In the genomic region with DNA sequence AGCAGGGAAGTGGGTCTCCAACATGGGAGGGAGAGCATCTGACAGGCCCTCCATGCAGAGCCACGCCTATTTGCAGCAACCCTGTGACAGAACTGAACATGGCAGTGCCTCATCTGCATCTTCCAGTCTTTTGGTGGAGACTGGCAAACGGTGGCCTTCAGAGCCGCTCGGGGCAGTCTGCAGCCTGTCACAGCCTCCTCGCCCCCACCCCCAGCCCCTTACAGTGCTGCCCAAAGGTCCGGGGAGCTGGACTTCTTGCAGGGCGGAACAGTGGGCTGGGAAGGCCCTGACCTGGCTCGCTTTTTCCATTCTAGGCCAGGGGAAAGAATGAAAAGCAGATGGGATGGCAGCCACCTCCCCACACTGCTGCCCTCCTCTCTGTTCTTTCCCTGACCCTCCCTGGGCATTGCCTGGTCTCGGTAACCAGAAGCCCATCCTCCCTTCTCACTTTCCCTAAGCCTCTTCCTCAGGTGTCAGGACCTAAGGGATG, we compare ENCODE assay signal across 8 cellular contexts. TPM values are rescaled to one million over a fixed set of nuclear protein-coding genes. Genes with fewer than 3 reads are reported as not detected.
DNase-seq lines count a peak whose midpoint lies in the region; ATAC-seq and TF ChIP-seq lines count a peak whose summit lies in the region.

No MANE protein-coding gene starts in this region.

- H3K9ac ChIP-seq in liver (ENCODE audit: low read depth in 1 of 2, low read length in 2 of 2): no peak overlapping the region

- TF ChIP-seq EP300 in suprapubic skin (IDR thresholded peaks at IDR 0.05): no peak

- no peaks in the 10 kb centered on the region for H3K27me3 Mint-ChIP-seq in activated CD4-positive, alpha-beta T cell treated with anti-CD3 and anti-CD28 coated beads, Interleukin-2, amount 10 ng/mL, durations not matched to agents 24 days and 14 days
- no peaks in the 10 kb centered on the region for H3K27me3 Mint-ChIP-seq in activated naive CD8-positive, alpha-beta T cell treated with anti-CD3 and anti-CD28 coated beads, Interleukin-2, amount 10 ng/mL, durations not matched to agents 7 days and 5 days

- no peak overlapping the region for H3K4me3 ChIP-seq in liver (ENCODE audit: low read depth in 1 of 3, low read length in 3 of 3)
- peak overlapping the region; percentile 78 for H3K4me3 ChIP-seq in suprapubic skin

- peak overlapping the region; percentile 97 for H3K4me3 Mint-ChIP-seq in activated CD4-positive, alpha-beta T cell treated with anti-CD3 and anti-CD28 coated beads, Interleukin-2, amount 10 ng/mL, durations not matched to agents 24 days and 14 days
- H3K4me3 Mint-ChIP-seq in activated naive CD8-positive, alpha-beta T cell treated with anti-CD3 and anti-CD28 coated beads, Interleukin-2, amount 10 ng/mL, durations not matched to agents 7 days and 5 days: peak overlapping the region; percentile 97

- intact Hi-C loops in activated CD4-positive, alpha-beta T cell treated with anti-CD3 and anti-CD28 coated beads, Interleukin-2, amount 10 ng/mL, durations not matched to agents 24 days and 14 days (cut with micrococcal nuclease): loop anchor here (1.0 to 5.0 kb wide), 4 partner anchors 8 to 509 kb away; a partner anchor contains a TSS

- TF ChIP-seq RAD21 in liver (IDR thresholded peaks at IDR 0.05): no peak

- H3K27ac ChIP-seq in liver (ENCODE audit: low read depth in 1 of 2, low read length in 2 of 2) (peak overlapping the region; percentile 72 to 87), suprapubic skin (no peak overlapping the region)

- H3K36me3 ChIP-seq in liver (ENCODE audit: control insufficient read depth in 4 of 4, insufficient read depth in 3 of 4, low read depth in 1 of 4, low read length in 3 of 4) (peaks cover 6 to 18% (median 14%) of the 10 kb centered on the region in 4 donors), suprapubic skin (peaks cover 32% of the 10 kb centered on the region)

- TF ChIP-seq CTCF in liver (IDR thresholded peaks at IDR 0.05; ENCODE audit: low read depth, low read length, missing input control) (no peak), suprapubic skin (IDR thresholded peaks at IDR 0.05) (no peak)

- H3K9me3 ChIP-seq in liver (ENCODE audit: control insufficient read depth in 4 of 4, low read length in 3 of 4): peaks cover 0 to 2% (median under 1%) of the 10 kb centered on the region in 4 donors
- H3K9me3 ChIP-seq in suprapubic skin: no peaks in the 10 kb centered on the region

- no peak for ATAC-seq in activated naive CD8-positive, alpha-beta T cell treated with anti-CD3 and anti-CD28 coated beads, Interleukin-2, amount 10 ng/mL, durations not matched to agents 7 days and 5 days (ENCODE audit: low read depth)
- no peak for ATAC-seq in HG03175 (IDR thresholded peaks at IDR 0.05; ENCODE audit: unreplicated experiment)

- H3K4me1 Mint-ChIP-seq in activated CD4-positive, alpha-beta T cell treated with anti-CD3 and anti-CD28 coated beads, Interleukin-2, amount 10 ng/mL, durations not matched to agents 24 days and 14 days: peaks cover 23% of the 10 kb centered on the region
- H3K4me1 Mint-ChIP-seq in activated naive CD8-positive, alpha-beta T cell treated with anti-CD3 and anti-CD28 coated beads, Interleukin-2, amount 10 ng/mL, durations not matched to agents 7 days and 5 days: peaks cover 28% of the 10 kb centered on the region

- peaks cover 4% of the 10 kb centered on the region for H3K9me3 Mint-ChIP-seq in activated CD4-positive, alpha-beta T cell treated with anti-CD3 and anti-CD28 coated beads, Interleukin-2, amount 10 ng/mL, durations not matched to agents 24 days and 14 days
- peaks cover 2% of the 10 kb centered on the region for H3K9me3 Mint-ChIP-seq in activated naive CD8-positive, alpha-beta T cell treated with anti-CD3 and anti-CD28 coated beads, Interleukin-2, amount 10 ng/mL, durations not matched to agents 7 days and 5 days

- no peak for TF ChIP-seq POLR2A in suprapubic skin (IDR thresholded peaks at IDR 0.05)

- no peak for DNase-seq in activated CD4-positive, alpha-beta T cell treated with anti-CD3 and anti-CD28 coated beads, Interleukin-2, amount 10 ng/mL, durations not matched to agents 24 days and 14 days
- no peak for DNase-seq in activated CD4-positive, alpha-beta T cell treated with anti-CD3 and anti-CD28 coated beads for 4 hours
- no peak for DNase-seq in activated naive CD8-positive, alpha-beta T cell treated with anti-CD3 and anti-CD28 coated beads, Interleukin-2, amount 10 ng/mL, durations not matched to agents 7 days and 5 days
- DNase-seq in suprapubic skin (ENCODE audit: low spot score in 2 of 2) (peak in 1 of 2 donors; percentile 69), foreskin melanocyte (no peak), NCI-H1048 (lab: John Stamatoyannopoulos, UW) (no peak)

- POLR2A ChIA-PET in activated naive CD8-positive, alpha-beta T cell treated with anti-CD3 and anti-CD28 coated beads, Interleukin-2, amount 10 ng/mL, durations not matched to agents 7 days and 5 days (lab: Charles Lee): interaction anchor here (0.5 to 4.7 kb wide), 5 partner anchors 7 to 144 kb away, joined by 3 to 142 read pairs (median 3); a partner anchor contains a TSS

- H3K27ac Mint-ChIP-seq in activated CD4-positive, alpha-beta T cell treated with anti-CD3 and anti-CD28 coated beads, Interleukin-2, amount 10 ng/mL, durations not matched to agents 24 days and 14 days: peak overlapping the region; percentile 100
- H3K27ac Mint-ChIP-seq in activated naive CD8-positive, alpha-beta T cell treated with anti-CD3 and anti-CD28 coated beads, Interleukin-2, amount 10 ng/mL, durations not matched to agents 7 days and 5 days: peak overlapping the region; percentile 100

- H3K27me3 ChIP-seq in liver (ENCODE audit: control insufficient read depth in 4 of 4, insufficient read depth in 4 of 4, low read length in 3 of 4) (no peaks in the 10 kb centered on the region), suprapubic skin (no peaks in the 10 kb centered on the region)

- peaks cover 44% of the 10 kb centered on the region for H3K36me3 Mint-ChIP-seq in activated CD4-positive, alpha-beta T cell treated with anti-CD3 and anti-CD28 coated beads, Interleukin-2, amount 10 ng/mL, durations not matched to agents 24 days and 14 days (ENCODE audit: low read depth)
- H3K36me3 Mint-ChIP-seq in activated naive CD8-positive, alpha-beta T cell treated with anti-CD3 and anti-CD28 coated beads, Interleukin-2, amount 10 ng/mL, durations not matched to agents 7 days and 5 days: peaks cover 30% of the 10 kb centered on the region

- H3K4me1 ChIP-seq in liver (ENCODE audit: control insufficient read depth in 4 of 4, insufficient read depth in 4 of 4, low read length in 3 of 4) (peaks cover 12 to 51% (median 44%) of the 10 kb centered on the region in 4 donors), suprapubic skin (peaks cover 58% of the 10 kb centered on the region)

- 63% methylated on average over 9 of the region's 9 CpGs for WGBS in liver
- WGBS in suprapubic skin: 69% methylated on average over 9 of the region's 9 CpGs

TF ChIP-seq in liver, 16 proteins besides CTCF, POLR2A, EP300 and RAD21 (continues in another document):
- no peak for TF ChIP-seq HNF4A (conservative IDR thresholded peaks at IDR 0.05)
- TF ChIP-seq GABPA (IDR thresholded peaks at IDR 0.05 in 1 of 2, conservative IDR thresholded peaks at IDR 0.05 in 1 of 2): no peak
- TF ChIP-seq FOXA2 (IDR thresholded peaks at IDR 0.05): no peak

RNA-seq across cellular contexts. Expression of a gene that starts 2.7 kb away (rescaled TPM):
- 477 and 479 TPM in 2 replicates for total RNA-seq in activated CD4-positive, alpha-beta T cell treated with anti-CD3 and anti-CD28 coated beads, Interleukin-2, amount 10 ng/mL, durations not matched to agents 24 days and 14 days
- 100 to 1,000 TPM; 485 to 503 TPM for total RNA-seq in activated naive CD8-positive, alpha-beta T cell treated with anti-CD3 and anti-CD28 coated beads, Interleukin-2, amount 10 ng/mL, durations not matched to agents 7 days and 5 days
- 100 to 1,000 TPM in 1 of 2 donors, 10 to 100 TPM in 1; 73.3 to 112 TPM for total RNA-seq in liver
- polyA plus RNA-seq in liver: 10 to 100 TPM; 51.4 to 90.0 TPM
- 100 to 1,000 TPM in 1 of 4 donors, 10 to 100 TPM in 3; 56.0 to 102 (median 78.6) TPM for total RNA-seq in suprapubic skin

RNA-seq across cellular contexts. Expression of a gene that starts 21.1 kb away (rescaled TPM):
- 194 TPM in 2 replicates for total RNA-seq in activated CD4-positive, alpha-beta T cell treated with anti-CD3 and anti-CD28 coated beads, Interleukin-2, amount 10 ng/mL, durations not matched to agents 24 days and 14 days
- 1 to 10 TPM; 8.0 to 8.5 TPM for total RNA-seq in activated naive CD8-positive, alpha-beta T cell treated with anti-CD3 and anti-CD28 coated beads, Interleukin-2, amount 10 ng/mL, durations not matched to agents 7 days and 5 days
- 1 to 10 TPM; 1.4 to 2.8 TPM for total RNA-seq in liver
- 1 to 10 TPM; 2.9 to 5.9 TPM for polyA plus RNA-seq in liver
- total RNA-seq in suprapubic skin: 1 to 10 TPM in 3 of 4 donors, under 1 TPM in 1; 0.57 to 6.7 (median 2.4) TPM

RNA-seq across cellular contexts. Expression of a gene that starts 32.2 kb away (rescaled TPM):
- total RNA-seq in activated CD4-positive, alpha-beta T cell treated with anti-CD3 and anti-CD28 coated beads, Interleukin-2, amount 10 ng/mL, durations not matched to agents 24 days and 14 days: 13.3 and 14.1 TPM in 2 replicates
- 1 to 10 TPM in 1 of 2 experiments, not detected in 1; 2.4 TPM for total RNA-seq in activated naive CD8-positive, alpha-beta T cell treated with anti-CD3 and anti-CD28 coated beads, Interleukin-2, amount 10 ng/mL, durations not matched to agents 7 days and 5 days
- total RNA-seq in liver: not detected
- not detected for polyA plus RNA-seq in liver
- total RNA-seq in suprapubic skin: not detected

RNA-seq across cellular contexts. Expression of a gene that starts 57.2 kb away (rescaled TPM):
- total RNA-seq in activated CD4-positive, alpha-beta T cell treated with anti-CD3 and anti-CD28 coated beads, Interleukin-2, amount 10 ng/mL, durations not matched to agents 24 days and 14 days: 3.2 and 3.7 TPM in 2 replicates
- total RNA-seq in activated naive CD8-positive, alpha-beta T cell treated with anti-CD3 and anti-CD28 coated beads, Interleukin-2, amount 10 ng/mL, durations not matched to agents 7 days and 5 days: under 1 TPM; 0.42 to 0.48 TPM
- total RNA-seq in liver (1 to 10 TPM; 1.0 to 1.1 TPM), suprapubic skin (1 to 10 TPM in 3 of 4 donors, under 1 TPM in 1; 0.68 to 1.8 (median 1.2) TPM)
- 1 to 10 TPM in 1 of 2 donors, under 1 TPM in 1; 0.32 to 1.4 TPM for polyA plus RNA-seq in liver

Comparison
In these comparisons a context has a peak if more than half of its experiments do, and no peak if none do; other contexts are left out.
1. RNA of a gene that starts 21.1 kb away (total RNA-seq): 194 TPM in activated CD4-positive, alpha-beta T cell treated with anti-CD3 and anti-CD28 coated beads, Interleukin-2, amount 10 ng/mL, durations not matched to agents 24 days and 14 days; 8.0 to 8.5 TPM in activated naive CD8-positive, alpha-beta T cell treated with anti-CD3 and anti-CD28 coated beads, Interleukin-2, amount 10 ng/mL, durations not matched to agents 7 days and 5 days, 0.57 to 6.7 TPM in suprapubic skin and 1.4 to 2.8 TPM in liver; every median in the first group is over 10 times any median in the second.